ENCODE assay signal across 21 cellular contexts in the genomic region with DNA sequence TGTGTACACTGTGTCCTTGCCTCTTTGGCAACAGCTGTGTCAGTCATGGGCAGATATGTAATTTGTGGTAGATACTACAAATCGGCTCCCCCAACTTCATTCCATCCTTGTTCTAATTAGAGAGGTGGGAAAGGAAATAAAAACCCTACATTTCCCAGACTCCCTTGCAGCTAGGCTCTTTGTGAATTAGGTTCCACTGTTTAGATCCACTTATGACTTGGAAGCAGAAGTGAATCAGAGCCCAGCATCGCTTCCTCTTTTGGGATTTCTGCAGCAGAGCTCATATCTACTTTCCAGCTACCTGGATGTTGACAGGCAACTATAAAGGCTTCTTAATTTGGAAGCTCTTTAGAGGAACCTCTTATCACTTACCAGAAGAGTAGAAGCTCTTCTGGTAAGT.
"Had no signal": no experiment of that assay in that cellular context is flagged by ENCODE, and none has a peak within 500 bp of the region (broad histone marks: within the 10 kb centered on the region; RNA-seq: fewer than 3 reads in every experiment).

No MANE protein-coding gene starts in this region.

- DNase-seq: activated CD4-positive, alpha-beta T cell treated with anti-CD3 and anti-CD28 coated beads, Interleukin-2, amount 50 U/mL, for 1 hour; activated CD8-positive, alpha-beta memory T cell treated with anti-CD3 and anti-CD28 coated beads, Interleukin-2, amount 50 U/mL, for 4 hours; activated naive CD4-positive, alpha-beta T cell treated with anti-CD3 and anti-CD28 coated beads, Interleukin-2, amount 10 ng/mL, durations not matched to agents 7 days and 5 days; activated naive CD8-positive, alpha-beta T cell treated with anti-CD3 and anti-CD28 coated beads, Interleukin-2, amount 50 U/mL, for 24 hours; activated T-cell treated with anti-CD3 and anti-CD28 coated beads, Interleukin-2, amount 50 U/mL, for 4 hours; aorta; brain microvascular endothelial cell; central memory CD4-positive, alpha-beta T cell; gastrocnemius medialis; kidney; right lobe of liver; stimulated activated CD4-positive, alpha-beta T cell treated with anti-CD3 and anti-CD28 coated beads, Interleukin-4, amount 100 ng/mL, for 1 hour; stomach; trophoblast cell had no signal

- H3K4me1 ChIP-seq: gastrocnemius medialis, parathyroid adenoma had no signal

- H3K27ac ChIP-seq: brain microvascular endothelial cell, coronary artery, gastrocnemius medialis, parathyroid adenoma, right lobe of liver, stomach had no signal

- FAIRE-seq: kidney had no signal

- H3K9me3 ChIP-seq: right lobe of liver had no signal

- H2AFZ ChIP-seq: parathyroid adenoma had no signal

- H3K27me3 ChIP-seq: brain microvascular endothelial cell, gastrocnemius medialis, right lobe of liver, stomach had no signal

- H3K4me3 ChIP-seq: coronary artery, gastrocnemius medialis, lung, right lobe of liver, smooth muscle cell, stomach had no signal

- H3K9ac ChIP-seq: parathyroid adenoma had no signal

- H3K4me2 ChIP-seq: smooth muscle cell had no signal

- ATAC-seq: activated CD4-positive, CD25-positive, alpha-beta regulatory T cell treated with anti-CD3 and anti-CD28 coated beads, Interleukin-2, amount 50 U/mL, for 24 hours; activated naive CD8-positive, alpha-beta T cell treated with anti-CD3 and anti-CD28 coated beads, Interleukin-2, amount 50 U/mL, for 24 hours; activated T-cell treated with anti-CD3 and anti-CD28 coated beads, Interleukin-2, amount 50 U/mL, for 4 hours; gastrocnemius medialis; left lobe of liver; natural killer cell treated with Interleukin-12 subunit alpha and Interleukin-12 subunit beta and Interleukin-15 and Interleukin-18, amount 100 ng/mL, for 72 hours; right lobe of liver had no signal
